Comparison of ENCODE assay signal across 11 cellular contexts in the genomic region with DNA sequence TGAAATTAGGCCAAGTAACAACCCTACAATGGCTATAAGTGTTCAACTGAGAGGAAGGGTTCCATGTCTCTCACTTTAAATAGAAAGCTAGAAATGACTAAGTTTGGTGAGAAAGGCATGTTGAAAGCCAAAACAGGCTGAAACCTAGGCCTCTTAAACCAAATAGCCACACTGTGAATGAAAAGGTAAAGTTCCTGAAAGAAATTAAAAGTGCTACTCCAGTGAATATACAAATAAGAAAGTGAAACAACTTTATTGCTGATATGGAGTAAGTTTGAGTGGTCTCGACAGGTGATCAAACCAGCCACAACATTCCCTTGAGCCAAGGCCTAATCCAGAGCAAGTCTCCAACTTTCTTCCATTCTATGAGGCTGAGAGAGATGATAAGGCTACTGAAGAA.
A peak's percentile ranks its signal among the peaks of the same experiment; 100 is the strongest.
DNase-seq lines count a peak whose midpoint lies in the region; ATAC-seq, FAIRE-seq and TF ChIP-seq lines count a peak whose summit lies in the region.
"Had no signal": no experiment of that assay in that cellular context is flagged by ENCODE, and none has a peak within 500 bp of the region (broad histone marks: within the 10 kb centered on the region; RNA-seq: fewer than 3 reads in every experiment).

No MANE protein-coding gene starts in this region.

- no peaks in the 10 kb centered on the region for H3K9me3 ChIP-seq in CD8-positive, alpha-beta T cell (ENCODE audit: low read length)
- H3K9me3 ChIP-seq in MM.1S (replicated peaks; ENCODE audit: insufficient read depth, low read length), result no peaks in the 10 kb centered on the region
- H3K9me3 ChIP-seq: neutrophil had no signal

- no peaks in the 10 kb centered on the region for H4K20me1 ChIP-seq in MM.1S (ENCODE audit: insufficient read depth, low read length)

- peak overlapping the region; percentile 27 for H3K4me3 Mint-ChIP-seq in CD8-positive, alpha-beta T cell
- no peak overlapping the region for H3K4me3 Mint-ChIP-seq in HFFc6
- H3K4me3 Mint-ChIP-seq in glutamatergic neuron (ENCODE audit: unreplicated experiment), result no peak overlapping the region
- H3K4me3 Mint-ChIP-seq: dendritic cell treated with granulocyte-macrophage colony-stimulating factor and Interleukin-4, amounts not matched to agents 40 ng/mL and 50 ng/mL, for 4 days had no signal

- DNase-seq in CD8-positive, alpha-beta T cell, result no peak
- no peak for DNase-seq in GM19239 (ENCODE audit: insufficient read length, low spot score)
- DNase-seq in MM.1S, result peak; percentile 46
- DNase-seq in NCI-H2171 (lab: John Stamatoyannopoulos, UW), result no peak
- no peak for DNase-seq in stimulated activated CD4-positive, alpha-beta T cell treated with anti-CD3 and anti-CD28 coated beads, Interleukin-4, amount 100 ng/mL, for 4 hours
- DNase-seq in HFFc6, result no peak
- no peak for DNase-seq in glutamatergic neuron
- DNase-seq: RPMI8226 had no signal

- intact Hi-C loops in CD8-positive, alpha-beta T cell (cut with DNase I, micrococcal nuclease), result no loop called here

- H3K4me1 ChIP-seq in CD8-positive, alpha-beta T cell (ENCODE audit: insufficient read depth, low read length), result peaks cover 6% of the 10 kb centered on the region
- H3K4me1 ChIP-seq in MM.1S (ENCODE audit: low read length), result peaks cover 13% of the 10 kb centered on the region

- H3F3A ChIP-seq in MM.1S (ENCODE audit: insufficient read depth, low read length), result peaks cover 11% of the 10 kb centered on the region

- no peak overlapping the region for H3K4me3 ChIP-seq in CD8-positive, alpha-beta T cell (ENCODE audit: low read depth, low read length)
- no peak overlapping the region for H3K4me3 ChIP-seq in MM.1S (ENCODE audit: low read length)

- peaks cover 34% of the 10 kb centered on the region for H3K36me3 Mint-ChIP-seq in CD8-positive, alpha-beta T cell
- peaks cover 7% of the 10 kb centered on the region; the same call in 1 of the 2 replicates for H3K36me3 Mint-ChIP-seq in HFFc6 (ENCODE audit: low read depth)
- H3K36me3 Mint-ChIP-seq in glutamatergic neuron (ENCODE audit: unreplicated experiment), result peaks cover 1% of the 10 kb centered on the region

- ATAC-seq in CD8-positive, alpha-beta T cell, result no peak
- ATAC-seq in HG02852 (IDR thresholded peaks at IDR 0.05; ENCODE audit: unreplicated experiment), result peak; percentile 98

- POLR2A ChIA-PET in CD8-positive, alpha-beta T cell (lab: Charles Lee), result no interaction called here

- peak overlapping the region; percentile 35; the same call in 1 of the 2 replicates for H3K4me2 ChIP-seq in MM.1S (ENCODE audit: low read depth, low read length)

- peaks cover 66% of the 10 kb centered on the region for H3K4me1 Mint-ChIP-seq in CD8-positive, alpha-beta T cell (ENCODE audit: low read depth)
- H3K4me1 Mint-ChIP-seq in HFFc6 (ENCODE audit: low read depth) (peaks cover 38% of the 10 kb centered on the region), glutamatergic neuron (ENCODE audit: low read depth, unreplicated experiment) (peaks cover 2% of the 10 kb centered on the region)

- no peaks in the 10 kb centered on the region for H3K36me3 ChIP-seq in CD8-positive, alpha-beta T cell (ENCODE audit: insufficient read depth, low read length)
- no peaks in the 10 kb centered on the region for H3K36me3 ChIP-seq in MM.1S (replicated peaks; ENCODE audit: insufficient read depth, low read length)
- H3K36me3 ChIP-seq: neutrophil had no signal

- CTCF ChIA-PET in CD8-positive, alpha-beta T cell (lab: Charles Lee), result no interaction called here

- H2AFZ ChIP-seq in MM.1S (ENCODE audit: low read length), result no peak overlapping the region

- no peaks in the 10 kb centered on the region for H3K27me3 Mint-ChIP-seq in CD8-positive, alpha-beta T cell (ENCODE audit: low read depth)
- no peaks in the 10 kb centered on the region; the same call in 1 of the 2 replicates for H3K27me3 Mint-ChIP-seq in HFFc6 (ENCODE audit: insufficient read depth)
- H3K27me3 Mint-ChIP-seq in glutamatergic neuron (ENCODE audit: unreplicated experiment), result no peaks in the 10 kb centered on the region
- H3K27me3 Mint-ChIP-seq: dendritic cell treated with granulocyte-macrophage colony-stimulating factor and Interleukin-4, amounts not matched to agents 40 ng/mL and 50 ng/mL, for 4 days had no signal

- TF ChIP-seq CTCF in CD8-positive, alpha-beta T cell (IDR thresholded peaks at IDR 0.05), result no peak
- TF ChIP-seq CTCF in MM.1S (IDR thresholded peaks at IDR 0.05; ENCODE audit: low read length) (no peak), HFFc6 (IDR thresholded peaks at IDR 0.05) (no peak), glutamatergic neuron (IDR thresholded peaks at IDR 0.05; ENCODE audit: partially characterized antibody, unreplicated experiment) (no peak)

- no peak overlapping the region for H3K27ac ChIP-seq in CD8-positive, alpha-beta T cell (ENCODE audit: low read depth, low read length)
- H3K27ac ChIP-seq in MM.1S (ENCODE audit: low read length), result peak overlapping the region; percentile 17; the same call in 1 of the 2 replicates
- H3K27ac ChIP-seq: neutrophil had no signal

- peak overlapping the region; percentile 29 for H3K27ac Mint-ChIP-seq in CD8-positive, alpha-beta T cell
- no peak overlapping the region for H3K27ac Mint-ChIP-seq in HFFc6
- no peak overlapping the region for H3K27ac Mint-ChIP-seq in glutamatergic neuron (ENCODE audit: unreplicated experiment)
- H3K27ac Mint-ChIP-seq: dendritic cell treated with granulocyte-macrophage colony-stimulating factor and Interleukin-4, amounts not matched to agents 40 ng/mL and 50 ng/mL, for 4 days had no signal

- no peaks in the 10 kb centered on the region for H3K9me2 ChIP-seq in MM.1S (replicated peaks; ENCODE audit: insufficient read depth, low read length)

- FAIRE-seq in GM19239 (lab: Jason Lieb, UNC), result peak; percentile 90

- H3K9ac ChIP-seq in MM.1S (ENCODE audit: low read length), result no peak overlapping the region

- no peaks in the 10 kb centered on the region for H3K9me3 Mint-ChIP-seq in CD8-positive, alpha-beta T cell
- H3K9me3 Mint-ChIP-seq in HFFc6 (no peaks in the 10 kb centered on the region), glutamatergic neuron (ENCODE audit: unreplicated experiment) (peaks cover 1% of the 10 kb centered on the region)
- H3K9me3 Mint-ChIP-seq: dendritic cell treated with granulocyte-macrophage colony-stimulating factor and Interleukin-4, amounts not matched to agents 40 ng/mL and 50 ng/mL, for 4 days had no signal

- peaks cover 4% of the 10 kb centered on the region; the same call in 1 of the 2 replicates for H3K79me2 ChIP-seq in MM.1S (ENCODE audit: low read length)

- no peaks in the 10 kb centered on the region for H3K27me3 ChIP-seq in CD8-positive, alpha-beta T cell (ENCODE audit: insufficient read depth, low read length)
- H3K27me3 ChIP-seq in MM.1S (replicated peaks; ENCODE audit: insufficient read depth, low read length), result no peaks in the 10 kb centered on the region
- H3K27me3 ChIP-seq: neutrophil had no signal
